ENCODE assay signal across 24 cellular contexts in genomic region chr17:11514565-11514964, GRCh38.
"Had no signal": no experiment of that assay in that cellular context is flagged by ENCODE, and none has a peak within 500 bp of the region (broad histone marks: within the 10 kb centered on the region; RNA-seq: fewer than 3 reads in every experiment).

No MANE protein-coding gene starts in this region.

- H3K27ac ChIP-seq: SJSA1 had no signal

- ATAC-seq: HepG2 had no signal

- H3K27me3 ChIP-seq: MG63, SJSA1 had no signal

- H3K36me3 ChIP-seq: MG63, SJSA1 had no signal

- FAIRE-seq: HepG2, RCC 7860 had no signal

- DNase-seq: IMR-90, Karpas-422, KG1, MG63, NCI-H1092, NCI-H1105 treated with DMSO at 0.1 percent for 48 hours, NCI-H1417 treated with DMSO at 0.1 percent for 48 hours, NCI-H146, NCI-H1694 treated with DMSO at 0.1 percent for 48 hours, NCI-H1930, NCI-H2081, NCI-H2107, NCI-H2227 treated with DMSO at 0.1 percent for 48 hours, NCI-H524, NCI-H526 treated with DMSO at 0.1 percent for 48 hours, NCI-H774, Right ventricle myocardium superior, RPMI8226, SIG-M5, SK-N-SH, SW 1271 had no signal

- H3K9me3 ChIP-seq: MG63, SJSA1, SK-N-SH had no signal

- H3K4me1 ChIP-seq: SJSA1 had no signal

- H3K4me3 ChIP-seq: MG63, SJSA1 had no signal
